ENCODE assay signal across 9 cellular contexts in genomic region chr3:87792193-87792531, GRCh38. TPM values are rescaled to one million over a fixed set of nuclear protein-coding genes. Genes with fewer than 3 reads are reported as not detected.
DNase-seq lines count a peak whose midpoint lies in the region; ATAC-seq, FAIRE-seq and TF ChIP-seq lines count a peak whose summit lies in the region.
"Had no signal": no experiment of that assay in that cellular context is flagged by ENCODE, and none has a peak within 500 bp of the region (broad histone marks: within the 10 kb centered on the region; RNA-seq: fewer than 3 reads in every experiment).

No MANE protein-coding gene starts in this region.

- H3K23ac ChIP-seq in trophoblast cell (ENCODE audit: low read length), result no peak overlapping the region

- no peak for TF ChIP-seq POLR2A in uterus (IDR thresholded peaks at IDR 0.05)

- POLR2A ChIA-PET in CD4-positive, alpha-beta T cell (lab: Charles Lee), result no interaction called here

- no peaks in the 10 kb centered on the region for H3K4me1 ChIP-seq in fibroblast of lung (ENCODE audit: control insufficient read depth, extremely low read depth, insufficient read depth, low read length)
- peaks cover 0 to 2% of the 10 kb centered on the region in 2 experiments for H3K4me1 ChIP-seq in trophoblast cell (ENCODE audit: control insufficient read depth in 1 of 2, insufficient read depth in 2 of 2, low read length in 2 of 2)
- H3K4me1 ChIP-seq in uterus, result no peaks in the 10 kb centered on the region

- CTCF ChIA-PET in CD4-positive, alpha-beta T cell (lab: Charles Lee), result interaction anchor here (1.1 kb wide), 1 partner anchor 9 kb away, joined by 3 read pairs; no protein-coding TSS in a partner anchor

- no peaks in the 10 kb centered on the region for H3K9me3 ChIP-seq in CD4-positive, alpha-beta T cell (ENCODE audit: control insufficient read depth, low read length)
- H3K9me3 ChIP-seq in T-helper 17 cell (ENCODE audit: control insufficient read depth, low read length, poor library complexity, severe bottlenecking) (peaks cover 3% of the 10 kb centered on the region), fibroblast of lung (ENCODE audit: control insufficient read depth, insufficient read depth, low read depth, low read length) (no peaks in the 10 kb centered on the region), trophoblast cell (ENCODE audit: insufficient read depth, low read depth, low read length) (no peaks in the 10 kb centered on the region), uterus (no peaks in the 10 kb centered on the region)

- H3K4ac ChIP-seq in trophoblast cell (ENCODE audit: low read depth, low read length), result no peak overlapping the region

- no CpG with 5 or more reads among the region's 10 CpGs for WGBS in trophoblast cell (ENCODE audit: extremely low coverage, insufficient coverage, insufficient read length)

- H2BK5ac ChIP-seq in trophoblast cell (ENCODE audit: low read depth, low read length, poor library complexity), result no peak overlapping the region

- peak overlapping the region; percentile 7 for H2AFZ ChIP-seq in fibroblast of lung (ENCODE audit: low read length)
- H2AFZ ChIP-seq in trophoblast cell (ENCODE audit: insufficient read depth, low read length, poor library complexity), result peak overlapping the region; percentile 62

- H2AK5ac ChIP-seq in trophoblast cell (ENCODE audit: low read length), result no peak overlapping the region

- H4K12ac ChIP-seq in trophoblast cell (ENCODE audit: low read depth, low read length), result no peak overlapping the region

- no peak overlapping the region for H2BK12ac ChIP-seq in trophoblast cell (ENCODE audit: low read length)

- intact Hi-C loops in CD4-positive, alpha-beta T cell (cut with DNase I, micrococcal nuclease), result no loop called here
- intact Hi-C loops in uterus (cut with DNase I; ENCODE audit: low total_unique reads), result no loop called here

- no peak overlapping the region for H2BK120ac ChIP-seq in trophoblast cell (ENCODE audit: insufficient read depth, low read length, poor library complexity)

- no peak overlapping the region for H3K4me2 ChIP-seq in fibroblast of lung (ENCODE audit: extremely low read depth, insufficient read depth, low read length)
- peak overlapping the region; percentile 98 for H3K4me2 ChIP-seq in trophoblast cell (ENCODE audit: low read length)

- H3K79me1 ChIP-seq in trophoblast cell (ENCODE audit: low read length), result no peaks in the 10 kb centered on the region

- H3K9ac ChIP-seq in fibroblast of lung (ENCODE audit: insufficient read depth, low read length), result no peak overlapping the region
- no peak overlapping the region for H3K9ac ChIP-seq in trophoblast cell (ENCODE audit: low read length)

- H3K4me3 Mint-ChIP-seq in CD4-positive, alpha-beta T cell, result peak overlapping the region; percentile 72
- peak overlapping the region; percentile 83 for H3K4me3 Mint-ChIP-seq in T-helper 17 cell

- H3K27me3 Mint-ChIP-seq in CD4-positive, alpha-beta T cell, result peaks cover 70% of the 10 kb centered on the region
- peaks cover 65% of the 10 kb centered on the region for H3K27me3 Mint-ChIP-seq in T-helper 17 cell

- H3K27me3 ChIP-seq in CD4-positive, alpha-beta T cell (ENCODE audit: control insufficient read depth, insufficient read depth, low read length), result peaks cover 48% of the 10 kb centered on the region
- H3K27me3 ChIP-seq in fibroblast of lung (ENCODE audit: control insufficient read depth, insufficient read depth, low read length) (no peaks in the 10 kb centered on the region), trophoblast cell (ENCODE audit: insufficient read depth, low read length) (peaks cover 5% of the 10 kb centered on the region), uterus (peaks cover 0 to 8% of the 10 kb centered on the region in 2 donors)

- peaks cover 14% of the 10 kb centered on the region for H3K4me1 Mint-ChIP-seq in CD4-positive, alpha-beta T cell (ENCODE audit: low read depth)
- H3K4me1 Mint-ChIP-seq in T-helper 17 cell, result peaks cover 15% of the 10 kb centered on the region

- no peak overlapping the region for H3K18ac ChIP-seq in trophoblast cell (ENCODE audit: low read length)

- H3K14ac ChIP-seq in trophoblast cell (ENCODE audit: low read length), result no peak overlapping the region

- no peak for ATAC-seq in CD4-positive, alpha-beta T cell (ENCODE audit: poor library complexity)
- ATAC-seq in T-helper 17 cell, result no peak

- DNase-seq in CD4-positive, alpha-beta T cell, result no peak
- no peak for DNase-seq in T-helper 17 cell
- DNase-seq in fibroblast of lung (ENCODE audit: low read depth in 2 of 2), result no peak
- DNase-seq in trophoblast cell, result peak in 1 of 2 donors; percentile 63
- DNase-seq in uterus, result no peak
- no peak for DNase-seq in NCI-H526 treated with DMSO at 0.1 percent for 48 hours (lab: John Stamatoyannopoulos, UW)
- no peak for DNase-seq in D721Med (ENCODE audit: insufficient read length, low spot score)
- no peak for DNase-seq in stimulated activated CD4-positive, alpha-beta T cell treated with anti-CD3 and anti-CD28 coated beads, Interleukin-2, amount 100 ng/mL, for 48 hours

- no peaks in the 10 kb centered on the region for H3K36me3 Mint-ChIP-seq in CD4-positive, alpha-beta T cell (ENCODE audit: low read depth)
- H3K36me3 Mint-ChIP-seq in T-helper 17 cell (ENCODE audit: low read depth), result peaks cover 6% of the 10 kb centered on the region

- FAIRE-seq in D721Med (lab: Jason Lieb, UNC), result no peak

- no peak overlapping the region for H4K8ac ChIP-seq in trophoblast cell (ENCODE audit: low read depth, low read length)

- no peaks in the 10 kb centered on the region for H3K36me3 ChIP-seq in fibroblast of lung (ENCODE audit: control insufficient read depth, insufficient read depth, low read length)
- no peaks in the 10 kb centered on the region for H3K36me3 ChIP-seq in trophoblast cell (ENCODE audit: control insufficient read depth in 1 of 2, insufficient read depth in 2 of 2, low read length in 2 of 2)
- no peaks in the 10 kb centered on the region for H3K36me3 ChIP-seq in uterus

- H3K9me3 Mint-ChIP-seq in CD4-positive, alpha-beta T cell, result no peaks in the 10 kb centered on the region

- H3K4me3 ChIP-seq in fibroblast of lung (replicated peaks in 1 of 4; ENCODE audit: control extremely low read depth in 1 of 4, insufficient read depth in 1 of 4, low read depth in 3 of 4, low read length in 4 of 4) (peak overlapping the region in 1 of 4 experiments; percentile 39), trophoblast cell (ENCODE audit: low read depth, low read length) (peak overlapping the region; percentile 74), uterus (peak overlapping the region in 1 of 2 donors; percentile 29)

- no peak overlapping the region for H3K27ac ChIP-seq in CD4-positive, alpha-beta T cell (ENCODE audit: low read depth, low read length)
- H3K27ac ChIP-seq in fibroblast of lung (ENCODE audit: insufficient read depth, low read length) (no peak overlapping the region), trophoblast cell (ENCODE audit: low read depth, low read length) (no peak overlapping the region), uterus (peak overlapping the region in 1 of 2 donors; percentile 69)

- no peak for TF ChIP-seq CTCF in CD4-positive, alpha-beta T cell (IDR thresholded peaks at IDR 0.05)
- no peak for TF ChIP-seq CTCF in fibroblast of lung (conservative IDR thresholded peaks at IDR 0.05 in 1 of 2, IDR thresholded peaks at IDR 0.05 in 1 of 2; ENCODE audit: low read depth in 1 of 2, low read length in 2 of 2)
- TF ChIP-seq CTCF in uterus (IDR thresholded peaks at IDR 0.05), result no peak
- no peak for TF ChIP-seq CTCF in D721Med (IDR thresholded peaks at IDR 0.05; ENCODE audit: insufficient read depth, missing control alignments)

- no peak overlapping the region for H3K27ac Mint-ChIP-seq in CD4-positive, alpha-beta T cell
- no peak overlapping the region for H3K27ac Mint-ChIP-seq in T-helper 17 cell

- no peaks in the 10 kb centered on the region for H4K20me1 ChIP-seq in fibroblast of lung (ENCODE audit: control insufficient read depth, extremely low read depth, insufficient read depth, low read length)

- no peak overlapping the region for H4K91ac ChIP-seq in trophoblast cell (ENCODE audit: low read depth, low read length)

- H3K79me2 ChIP-seq in fibroblast of lung (ENCODE audit: control insufficient read depth, insufficient read depth, low read length) (no peaks in the 10 kb centered on the region), trophoblast cell (ENCODE audit: control insufficient read depth, insufficient read depth, low read length, poor library complexity) (no peaks in the 10 kb centered on the region)

RNA-seq across cellular contexts. Expression of gene HTR1F, which starts 0.3 kb away (rescaled TPM):
- not detected for total RNA-seq in CD4-positive, alpha-beta T cell
- total RNA-seq in T-helper 17 cell, result under 1 TPM in 1 of 2 donors, not detected in 1; 0.15 TPM
- not detected in 2 replicates for total RNA-seq in fibroblast of lung
- polyA plus RNA-seq in fibroblast of lung, result 0.02 TPM in 1 of 2 replicates, not detected in the other
- polyA plus RNA-seq in fibroblast of lung (2012), result 0.03 TPM in 1 of 2 replicates, not detected in the other
- not detected in 2 replicates for polyA minus RNA-seq in fibroblast of lung (ENCODE audit: low replicate concordance)
- 0.01 and 0.03 TPM in 2 replicates for polyA plus RNA-seq in trophoblast cell (2013)
- total RNA-seq in uterus, result 1 to 10 TPM in 2 of 4 donors, not detected in 2; 1.5 to 2.6 TPM
- total RNA-seq: activated CD8-positive, alpha-beta memory T cell treated with anti-CD3 and anti-CD28 coated beads for 36 hours had no signal
